ENCODE assay signal across 17 cellular contexts in the genomic region with DNA sequence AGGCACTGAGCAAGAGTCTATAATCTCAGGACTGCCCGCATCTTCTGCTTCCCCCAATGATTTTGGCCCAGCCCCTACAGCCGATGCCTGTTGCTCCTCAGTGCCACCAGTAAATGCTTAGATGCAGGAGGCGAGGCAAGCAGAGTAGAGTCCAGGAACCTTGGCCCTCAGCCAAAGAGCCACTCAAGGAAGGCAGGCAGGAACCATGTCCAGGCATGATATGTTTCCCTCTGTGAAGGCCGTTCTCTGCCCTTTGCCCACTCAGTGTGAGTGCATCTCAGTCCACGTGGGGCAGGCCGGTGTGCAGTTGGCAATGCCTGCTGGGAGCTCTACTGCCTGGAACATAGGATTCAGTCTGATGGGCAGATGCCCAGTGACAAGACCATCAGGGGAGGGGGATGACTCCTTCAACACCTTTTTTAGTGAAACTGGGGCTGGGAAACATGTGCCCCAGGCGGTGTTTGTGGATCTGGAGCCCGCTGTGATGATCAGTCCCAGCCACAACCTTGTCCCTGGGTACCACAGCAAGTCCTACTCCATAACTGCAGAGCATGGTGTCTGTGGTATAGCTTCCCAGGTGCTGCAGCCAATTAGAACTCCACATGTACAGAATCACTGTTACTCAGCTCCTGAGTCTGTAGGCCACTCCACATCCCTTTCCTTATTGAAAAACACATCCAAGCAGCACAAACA. TPM values are rescaled to one million over a fixed set of nuclear protein-coding genes. Genes with fewer than 3 reads are reported as not detected.
DNase-seq lines count a peak whose midpoint lies in the region; ATAC-seq, FAIRE-seq and TF ChIP-seq lines count a peak whose summit lies in the region.
"Had no signal": no experiment of that assay in that cellular context is flagged by ENCODE, and none has a peak within 500 bp of the region (broad histone marks: within the 10 kb centered on the region; RNA-seq: fewer than 3 reads in every experiment).

No MANE protein-coding gene starts in this region.

- H3K9me3 ChIP-seq in keratinocyte (ENCODE audit: control insufficient read depth, low read depth, low read length): no peaks in the 10 kb centered on the region
- H3K9me3 ChIP-seq: tibial nerve had no signal

- H3K9ac ChIP-seq in keratinocyte (ENCODE audit: control insufficient read depth, extremely low read depth, insufficient read depth, low read length): no peak overlapping the region

- peak overlapping the region; percentile 22 for H3K4me2 ChIP-seq in keratinocyte (ENCODE audit: control insufficient read depth, extremely low read depth, insufficient read depth, low read depth, low read length)

- FAIRE-seq in keratinocyte (lab: Jason Lieb, UNC): peak; percentile 81
- FAIRE-seq: GM12891, GM19239 had no signal

- no peak overlapping the region for H3K27ac ChIP-seq in keratinocyte (ENCODE audit: control insufficient read depth, insufficient read depth, low read length)
- H3K27ac ChIP-seq: tibial nerve had no signal

- H3K9me1 ChIP-seq in keratinocyte (ENCODE audit: control insufficient read depth, extremely low read depth, insufficient read depth, low read length): no peaks in the 10 kb centered on the region

- H3K79me2 ChIP-seq in keratinocyte (ENCODE audit: control insufficient read depth, insufficient read depth, low read length): no peaks in the 10 kb centered on the region

- H3K4me3 Mint-ChIP-seq in type B pancreatic cell (no peak overlapping the region), immature natural killer cell (no peak overlapping the region)
- H3K4me3 Mint-ChIP-seq: activated naive CD8-positive, alpha-beta T cell treated with anti-CD3 and anti-CD28 coated beads, Interleukin-2, amount 10 ng/mL, durations not matched to agents 7 days and 5 days had no signal

- H3K9me3 Mint-ChIP-seq in type B pancreatic cell: no peaks in the 10 kb centered on the region
- no peaks in the 10 kb centered on the region for H3K9me3 Mint-ChIP-seq in immature natural killer cell
- H3K9me3 Mint-ChIP-seq: activated naive CD8-positive, alpha-beta T cell treated with anti-CD3 and anti-CD28 coated beads, Interleukin-2, amount 10 ng/mL, durations not matched to agents 7 days and 5 days had no signal

- H3K27ac Mint-ChIP-seq in type B pancreatic cell (peak overlapping the region; percentile 11), immature natural killer cell (peak overlapping the region in 1 of 6 donors; percentile 61)
- H3K27ac Mint-ChIP-seq: activated naive CD8-positive, alpha-beta T cell treated with anti-CD3 and anti-CD28 coated beads, Interleukin-2, amount 10 ng/mL, durations not matched to agents 7 days and 5 days had no signal

- DNase-seq in NCI-H748 (lab: John Stamatoyannopoulos, UW; ENCODE audit: unreplicated experiment) (peak; percentile 37), NCI-H748 treated with DMSO at 0.1 percent for 48 hours (lab: John Stamatoyannopoulos, UW) (no peak), SHP77 treated with DMSO at 0.1 percent for 48 hours (lab: John Stamatoyannopoulos, UW) (peak; percentile 16), keratinocyte (ENCODE audit: low read depth, low spot score) (no peak), type B pancreatic cell (ENCODE audit: extremely low spot score, unreplicated experiment) (no peak), NCI-H1694 (lab: John Stamatoyannopoulos, UW) (no peak), immature natural killer cell (no peak)
- DNase-seq: activated naive CD8-positive, alpha-beta T cell treated with anti-CD3 and anti-CD28 coated beads, Interleukin-2, amount 10 ng/mL, durations not matched to agents 7 days and 5 days; cortex of kidney; NCI-H146; PC-3 had no signal

- H3K36me3 Mint-ChIP-seq in type B pancreatic cell: no peaks in the 10 kb centered on the region
- no peaks in the 10 kb centered on the region for H3K36me3 Mint-ChIP-seq in immature natural killer cell
- H3K36me3 Mint-ChIP-seq: activated naive CD8-positive, alpha-beta T cell treated with anti-CD3 and anti-CD28 coated beads, Interleukin-2, amount 10 ng/mL, durations not matched to agents 7 days and 5 days had no signal

- dilution Hi-C loops in keratinocyte (cut with MboI; ENCODE audit: extremely low pct_ligation_motif_present, low sequenced_read_pairs): no loop called here

- ATAC-seq in HG03108 (IDR thresholded peaks at IDR 0.05; ENCODE audit: unreplicated experiment): no peak
- ATAC-seq: PC-3 had no signal

- H3K4me1 Mint-ChIP-seq in type B pancreatic cell (ENCODE audit: unreplicated experiment) (peaks cover 5% of the 10 kb centered on the region), immature natural killer cell (no peaks in the 10 kb centered on the region)

- TF ChIP-seq CTCF in keratinocyte (optimal IDR thresholded peaks at IDR 0.05 in 1 of 3, IDR thresholded peaks at IDR 0.05 in 1 of 3, conservative IDR thresholded peaks at IDR 0.05 in 1 of 3; ENCODE audit: extremely low read depth in 1 of 3, insufficient read depth in 2 of 3, low read length in 3 of 3) (no peak), type B pancreatic cell (conservative IDR thresholded peaks at IDR 0.05) (no peak)

- H3K27me3 Mint-ChIP-seq in type B pancreatic cell (peaks cover 40% of the 10 kb centered on the region), immature natural killer cell (ENCODE audit: low read depth in 3 of 3) (peaks cover 0 to 3% (median 0%) of the 10 kb centered on the region in 3 donors)

- peaks cover 28% of the 10 kb centered on the region for H3K4me1 ChIP-seq in keratinocyte (ENCODE audit: control insufficient read depth, extremely low read depth, insufficient read depth, low read length)
- H3K4me1 ChIP-seq: tibial nerve had no signal

- peak overlapping the region; percentile 41 for H2AFZ ChIP-seq in keratinocyte (ENCODE audit: control insufficient read depth, low read length)

- H3K27me3 ChIP-seq in keratinocyte (ENCODE audit: control insufficient read depth, extremely low read depth, insufficient read depth, low read length): no peaks in the 10 kb centered on the region
- H3K27me3 ChIP-seq: tibial nerve had no signal

- H3K4me3 ChIP-seq in keratinocyte (ENCODE audit: control insufficient read depth in 2 of 3, extremely low read depth in 1 of 3, insufficient read depth in 2 of 3, low read depth in 1 of 3, low read length in 3 of 3): no peak overlapping the region
- H3K4me3 ChIP-seq: tibial nerve had no signal

- no peaks in the 10 kb centered on the region for H3K36me3 ChIP-seq in keratinocyte (ENCODE audit: control insufficient read depth in 2 of 2, extremely low read depth in 1 of 2, insufficient read depth in 2 of 2, low read length in 2 of 2)
- H3K36me3 ChIP-seq: tibial nerve had no signal

- H4K20me1 ChIP-seq in keratinocyte (ENCODE audit: control insufficient read depth, extremely low read depth, insufficient read depth, low read length): no peaks in the 10 kb centered on the region

RNA-seq across cellular contexts. Expression of a gene that starts 9.7 kb away (rescaled TPM):
- polyA plus RNA-seq in keratinocyte: 35.4 to 75.5 TPM (median 51.7 TPM) in 3 replicates
- polyA plus RNA-seq in keratinocyte (2011; ENCODE audit: low read depth): 51.5 TPM
- 38.8 and 44.1 TPM in 2 replicates for polyA plus RNA-seq in keratinocyte (2011; cell fraction: cytosol; rRNA removed)
- polyA plus RNA-seq in keratinocyte (2011; cell fraction: nucleus; rRNA removed): 70.8 and 71.6 TPM in 2 replicates
- polyA plus RNA-seq in keratinocyte (2012; ENCODE audit: low replicate concordance): 45.9 and 67.3 TPM in 2 replicates
- 32.0 to 81.5 TPM (median 58.7 TPM) in 3 replicates for polyA minus RNA-seq in keratinocyte
- polyA minus RNA-seq in keratinocyte (2011; cell fraction: cytosol; rRNA and poly(A)+ RNA removed): 29.4 TPM
- 32.8 and 46.7 TPM in 2 replicates for polyA minus RNA-seq in keratinocyte (2011; cell fraction: nucleus; rRNA and poly(A)+ RNA removed)
- total RNA-seq in type B pancreatic cell (ENCODE audit: low replicate concordance): 68.5 and 109 TPM in 2 replicates
- polyA plus RNA-seq in immature natural killer cell: 1 to 10 TPM; 2.8 to 3.6 (median 2.9) TPM

RNA-seq across cellular contexts. Expression of a gene that starts 15.8 kb away (rescaled TPM):
- 524 to 819 TPM (median 569 TPM) in 3 replicates for polyA plus RNA-seq in keratinocyte
- 80.1 TPM for polyA plus RNA-seq in keratinocyte (2011; ENCODE audit: low read depth)
- 560 and 665 TPM in 2 replicates for polyA plus RNA-seq in keratinocyte (2011; cell fraction: cytosol; rRNA removed)
- 738 and 769 TPM in 2 replicates for polyA plus RNA-seq in keratinocyte (2011; cell fraction: nucleus; rRNA removed)
- polyA plus RNA-seq in keratinocyte (2012; ENCODE audit: low replicate concordance): 401 and 544 TPM in 2 replicates
- 266 to 690 TPM (median 309 TPM) in 3 replicates for polyA minus RNA-seq in keratinocyte
- 136 TPM for polyA minus RNA-seq in keratinocyte (2011; cell fraction: cytosol; rRNA and poly(A)+ RNA removed)
- 115 and 162 TPM in 2 replicates for polyA minus RNA-seq in keratinocyte (2011; cell fraction: nucleus; rRNA and poly(A)+ RNA removed)
- 25.4 and 81.1 TPM in 2 replicates for total RNA-seq in type B pancreatic cell (ENCODE audit: low replicate concordance)
- 100 to 1,000 TPM in 2 of 3 donors, 10 to 100 TPM in 1; 88.6 to 137 (median 124) TPM for polyA plus RNA-seq in immature natural killer cell

RNA-seq across cellular contexts. Expression of a gene that starts 16.5 kb away (rescaled TPM):
- polyA plus RNA-seq in keratinocyte (0.08 TPM in 1 of 3 replicates, not detected in the others), immature natural killer cell (not detected)
- polyA plus RNA-seq in keratinocyte (2011; ENCODE audit: low read depth): not detected
- polyA plus RNA-seq in keratinocyte (2011; cell fraction: cytosol; rRNA removed): 0.05 TPM in 1 of 2 replicates, not detected in the other
- polyA plus RNA-seq in keratinocyte (2011; cell fraction: nucleus; rRNA removed): 0.09 TPM in 1 of 2 replicates, not detected in the other
- polyA plus RNA-seq in keratinocyte (2012; ENCODE audit: low replicate concordance): not detected in 2 replicates
- polyA minus RNA-seq in keratinocyte: not detected in 3 replicates
- not detected for polyA minus RNA-seq in keratinocyte (2011; cell fraction: cytosol; rRNA and poly(A)+ RNA removed)
- polyA minus RNA-seq in keratinocyte (2011; cell fraction: nucleus; rRNA and poly(A)+ RNA removed): not detected in 2 replicates
- total RNA-seq in type B pancreatic cell (ENCODE audit: low replicate concordance): not detected in 2 replicates
- total RNA-seq: activated naive CD8-positive, alpha-beta T cell treated with anti-CD3 and anti-CD28 coated beads, Interleukin-2, amount 10 ng/mL, durations not matched to agents 7 days and 5 days; H4; PC-3; tibial nerve had no signal
- polyA plus RNA-seq: AG04450 had no signal

RNA-seq across cellular contexts. Expression of a gene that starts 24.2 kb away (rescaled TPM):
- polyA plus RNA-seq in keratinocyte (35.8 to 44.7 TPM (median 40.2 TPM) in 3 replicates), immature natural killer cell (10 to 100 TPM; 26.8 to 35.3 (median 27.6) TPM)
- polyA plus RNA-seq in keratinocyte (2011; ENCODE audit: low read depth): 8.8 TPM
- 39.1 and 53.2 TPM in 2 replicates for polyA plus RNA-seq in keratinocyte (2011; cell fraction: cytosol; rRNA removed)
- polyA plus RNA-seq in keratinocyte (2011; cell fraction: nucleus; rRNA removed): 18.0 and 26.4 TPM in 2 replicates
- 25.1 and 33.3 TPM in 2 replicates for polyA plus RNA-seq in keratinocyte (2012; ENCODE audit: low replicate concordance)
- polyA minus RNA-seq in keratinocyte: 36.8 to 48.8 TPM (median 38.1 TPM) in 3 replicates
- polyA minus RNA-seq in keratinocyte (2011; cell fraction: cytosol; rRNA and poly(A)+ RNA removed): 26.9 TPM
- 5.2 and 7.5 TPM in 2 replicates for polyA minus RNA-seq in keratinocyte (2011; cell fraction: nucleus; rRNA and poly(A)+ RNA removed)
- 34.2 and 37.5 TPM in 2 replicates for total RNA-seq in type B pancreatic cell (ENCODE audit: low replicate concordance)

RNA-seq across cellular contexts. Expression of a gene that starts 24.3 kb away (rescaled TPM):
- 4.3 to 6.9 TPM (median 5.2 TPM) in 3 replicates for polyA plus RNA-seq in keratinocyte
- polyA plus RNA-seq in keratinocyte (2011; ENCODE audit: low read depth): 0.55 TPM
- polyA plus RNA-seq in keratinocyte (2011; cell fraction: cytosol; rRNA removed): 2.0 and 2.7 TPM in 2 replicates
- polyA plus RNA-seq in keratinocyte (2011; cell fraction: nucleus; rRNA removed): 8.8 and 9.0 TPM in 2 replicates
- polyA plus RNA-seq in keratinocyte (2012; ENCODE audit: low replicate concordance): 1.1 and 4.4 TPM in 2 replicates
- 2.5 to 5.0 TPM (median 3.0 TPM) in 3 replicates for polyA minus RNA-seq in keratinocyte
- polyA minus RNA-seq in keratinocyte (2011; cell fraction: cytosol; rRNA and poly(A)+ RNA removed): 2.9 TPM
- 4.2 and 5.8 TPM in 2 replicates for polyA minus RNA-seq in keratinocyte (2011; cell fraction: nucleus; rRNA and poly(A)+ RNA removed)
- 4.4 and 16.1 TPM in 2 replicates for total RNA-seq in type B pancreatic cell (ENCODE audit: low replicate concordance)
- polyA plus RNA-seq in immature natural killer cell: 1 to 10 TPM in 1 of 3 donors, under 1 TPM in 1, not detected in 1; 0.44 to 1.0 TPM

Comparison
In these comparisons a context has a peak if more than half of its experiments do, and no peak if none do; other contexts are left out.
1. DNase-seq: peak in NCI-H748 (single experiment) and SHP77 treated with DMSO at 0.1 percent for 48 hours (single experiment); none in NCI-H748 treated with DMSO at 0.1 percent for 48 hours (single experiment), keratinocyte (single experiment), type B pancreatic cell (single experiment), NCI-H1694 (single experiment) and immature natural killer cell (0 of 3).
2. RNA of a gene that starts 9.7 kb away (polyA plus RNA-seq): 35.4 to 75.5 TPM in keratinocyte; 2.8 to 3.6 TPM in immature natural killer cell; every median in the first group is over 4 times any median in the second.